Comparison of ENCODE assay signal across 1 cellular context in genomic region chr20:16729565-16730460, GRCh38.
A peak's percentile ranks its signal among the peaks of the same experiment; 100 is the strongest.
TF ChIP-seq lines count a peak whose summit lies in the region.

TSS of gene SNRPB2 (plus strand) at chr20:16730026. CDS start at chr20:16731703, 1,677 bp downstream.

TF ChIP-seq in HepG2, 621 proteins besides CTCF, POLR2A, EP300 and RAD21 (continued from another document and continues in another):
- TF ChIP-seq, protein P1, sequence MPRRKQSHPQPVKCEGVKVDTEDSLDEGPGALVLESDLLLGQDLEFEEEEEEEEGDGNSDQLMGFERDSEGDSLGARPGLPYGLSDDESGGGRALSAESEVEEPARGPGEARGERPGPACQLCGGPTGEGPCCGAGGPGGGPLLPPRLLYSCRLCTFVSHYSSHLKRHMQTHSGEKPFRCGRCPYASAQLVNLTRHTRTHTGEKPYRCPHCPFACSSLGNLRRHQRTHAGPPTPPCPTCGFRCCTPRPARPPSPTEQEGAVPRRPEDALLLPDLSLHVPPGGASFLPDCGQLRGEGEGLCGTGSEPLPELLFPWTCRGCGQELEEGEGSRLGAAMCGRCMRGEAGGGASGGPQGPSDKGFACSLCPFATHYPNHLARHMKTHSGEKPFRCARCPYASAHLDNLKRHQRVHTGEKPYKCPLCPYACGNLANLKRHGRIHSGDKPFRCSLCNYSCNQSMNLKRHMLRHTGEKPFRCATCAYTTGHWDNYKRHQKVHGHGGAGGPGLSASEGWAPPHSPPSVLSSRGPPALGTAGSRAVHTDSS (CRISPR knock-in tag; conservative IDR thresholded peaks at IDR 0.05): 0 out of 2 replicates have a peak, but pooled peaks have one; percentile 88
- TF ChIP-seq TAF15 (IDR thresholded peaks at IDR 0.05; ENCODE audit: low read depth, low read length, poor library complexity, severe bottlenecking) (peak; percentile 93), ZNF549 (CRISPR knock-in tag; IDR thresholded peaks at IDR 0.05) (no peak; the same call in 1 of the 2 replicates), ZNF30 (CRISPR knock-in tag; IDR thresholded peaks at IDR 0.05) (0 out of 2 replicates have a peak, but pooled peaks have one; percentile 51), CEBPB (IDR thresholded peaks at IDR 0.05; ENCODE audit: borderline replicate concordance, low read depth, low read length) (no peak), SMARCE1 (IDR thresholded peaks at IDR 0.05; ENCODE audit: borderline replicate concordance) (no peak), HNRNPL (IDR thresholded peaks at IDR 0.05; ENCODE audit: low read depth, low read length) (peak; percentile 86), ZNF724P (CRISPR knock-in tag; IDR thresholded peaks at IDR 0.05; ENCODE audit: borderline replicate concordance) (peak; percentile 98), FIP1L1 (IDR thresholded peaks at IDR 0.05; ENCODE audit: borderline replicate concordance, insufficient read depth, low read depth, low read length) (peak; percentile 98), E2F5 (CRISPR knock-in tag; conservative IDR thresholded peaks at IDR 0.05) (peak; percentile 75), RNF219 (CRISPR knock-in tag; IDR thresholded peaks at IDR 0.05) (peak; percentile 92; the same call in 1 of the 2 replicates), ATM (IDR thresholded peaks at IDR 0.05; ENCODE audit: borderline replicate concordance) (no peak), ARNTL (CRISPR knock-in tag; IDR thresholded peaks at IDR 0.05) (peak; percentile 96), ZNF414 (CRISPR knock-in tag; IDR thresholded peaks at IDR 0.05) (peak; percentile 95; the same call in 1 of the 2 replicates), HOXD1 (CRISPR knock-in tag; IDR thresholded peaks at IDR 0.05) (no peak), SRSF9 (IDR thresholded peaks at IDR 0.05; ENCODE audit: borderline replicate concordance, insufficient read depth, low read depth, low read length, poor library complexity, severe bottlenecking) (no peak), RARG (CRISPR knock-in tag; IDR thresholded peaks at IDR 0.05; ENCODE audit: low read depth) (0 out of 2 replicates have a peak, but pooled peaks have one; percentile 91), KDM1A (CRISPR knock-in tag; IDR thresholded peaks at IDR 0.05) (no peak), ZNF781 (CRISPR knock-in tag; IDR thresholded peaks at IDR 0.05; ENCODE audit: borderline replicate concordance, not compliant biosample characterization) (peak; percentile 93), ZNF639 (CRISPR knock-in tag; conservative IDR thresholded peaks at IDR 0.05) (peak; percentile 94), XRCC5 (optimal IDR thresholded peaks at IDR 0.05; ENCODE audit: low read length) (peak; percentile 100), SNAPC4 (CRISPR knock-in tag; IDR thresholded peaks at IDR 0.05) (peak; percentile 85), ZNF543 (CRISPR knock-in tag; IDR thresholded peaks at IDR 0.05) (peak; percentile 98), EED (CRISPR knock-in tag; IDR thresholded peaks at IDR 0.05) (peak; percentile 100), NR2F2 (IDR thresholded peaks at IDR 0.05; ENCODE audit: borderline replicate concordance, low read depth) (no peak), ZFY (CRISPR knock-in tag; IDR thresholded peaks at IDR 0.05) (peak; percentile 100), ZNF703 (CRISPR knock-in tag; IDR thresholded peaks at IDR 0.05; ENCODE audit: borderline replicate concordance) (peak; percentile 88; the same call in 1 of the 2 replicates), RFX3 (CRISPR knock-in tag; IDR thresholded peaks at IDR 0.05) (no peak; the same call in 1 of the 2 replicates), HHEX (CRISPR knock-in tag; IDR thresholded peaks at IDR 0.05) (peak; percentile 60), GRHL1 (CRISPR knock-in tag; conservative IDR thresholded peaks at IDR 0.05) (no peak), ZNF574 (CRISPR knock-in tag; IDR thresholded peaks at IDR 0.05) (peak; percentile 97), MAFG (CRISPR knock-in tag; IDR thresholded peaks at IDR 0.05) (peak; percentile 31; the same call in 1 of the 2 replicates)
- TF ChIP-seq, protein P2, sequence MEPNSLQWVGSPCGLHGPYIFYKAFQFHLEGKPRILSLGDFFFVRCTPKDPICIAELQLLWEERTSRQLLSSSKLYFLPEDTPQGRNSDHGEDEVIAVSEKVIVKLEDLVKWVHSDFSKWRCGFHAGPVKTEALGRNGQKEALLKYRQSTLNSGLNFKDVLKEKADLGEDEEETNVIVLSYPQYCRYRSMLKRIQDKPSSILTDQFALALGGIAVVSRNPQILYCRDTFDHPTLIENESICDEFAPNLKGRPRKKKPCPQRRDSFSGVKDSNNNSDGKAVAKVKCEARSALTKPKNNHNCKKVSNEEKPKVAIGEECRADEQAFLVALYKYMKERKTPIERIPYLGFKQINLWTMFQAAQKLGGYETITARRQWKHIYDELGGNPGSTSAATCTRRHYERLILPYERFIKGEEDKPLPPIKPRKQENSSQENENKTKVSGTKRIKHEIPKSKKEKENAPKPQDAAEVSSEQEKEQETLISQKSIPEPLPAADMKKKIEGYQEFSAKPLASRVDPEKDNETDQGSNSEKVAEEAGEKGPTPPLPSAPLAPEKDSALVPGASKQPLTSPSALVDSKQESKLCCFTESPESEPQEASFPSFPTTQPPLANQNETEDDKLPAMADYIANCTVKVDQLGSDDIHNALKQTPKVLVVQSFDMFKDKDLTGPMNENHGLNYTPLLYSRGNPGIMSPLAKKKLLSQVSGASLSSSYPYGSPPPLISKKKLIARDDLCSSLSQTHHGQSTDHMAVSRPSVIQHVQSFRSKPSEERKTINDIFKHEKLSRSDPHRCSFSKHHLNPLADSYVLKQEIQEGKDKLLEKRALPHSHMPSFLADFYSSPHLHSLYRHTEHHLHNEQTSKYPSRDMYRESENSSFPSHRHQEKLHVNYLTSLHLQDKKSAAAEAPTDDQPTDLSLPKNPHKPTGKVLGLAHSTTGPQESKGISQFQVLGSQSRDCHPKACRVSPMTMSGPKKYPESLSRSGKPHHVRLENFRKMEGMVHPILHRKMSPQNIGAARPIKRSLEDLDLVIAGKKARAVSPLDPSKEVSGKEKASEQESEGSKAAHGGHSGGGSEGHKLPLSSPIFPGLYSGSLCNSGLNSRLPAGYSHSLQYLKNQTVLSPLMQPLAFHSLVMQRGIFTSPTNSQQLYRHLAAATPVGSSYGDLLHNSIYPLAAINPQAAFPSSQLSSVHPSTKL (CRISPR knock-in tag; IDR thresholded peaks at IDR 0.05): peak; percentile 82
- TF ChIP-seq, protein P3, sequence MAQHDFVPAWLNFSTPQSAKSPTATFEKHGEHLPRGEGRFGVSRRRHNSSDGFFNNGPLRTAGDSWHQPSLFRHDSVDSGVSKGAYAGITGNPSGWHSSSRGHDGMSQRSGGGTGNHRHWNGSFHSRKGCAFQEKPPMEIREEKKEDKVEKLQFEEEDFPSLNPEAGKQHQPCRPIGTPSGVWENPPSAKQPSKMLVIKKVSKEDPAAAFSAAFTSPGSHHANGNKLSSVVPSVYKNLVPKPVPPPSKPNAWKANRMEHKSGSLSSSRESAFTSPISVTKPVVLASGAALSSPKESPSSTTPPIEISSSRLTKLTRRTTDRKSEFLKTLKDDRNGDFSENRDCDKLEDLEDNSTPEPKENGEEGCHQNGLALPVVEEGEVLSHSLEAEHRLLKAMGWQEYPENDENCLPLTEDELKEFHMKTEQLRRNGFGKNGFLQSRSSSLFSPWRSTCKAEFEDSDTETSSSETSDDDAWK (CRISPR knock-in tag; IDR thresholded peaks at IDR 0.05): no peak
